1 cellular context compared by ENCODE assay signal in the genomic region with DNA sequence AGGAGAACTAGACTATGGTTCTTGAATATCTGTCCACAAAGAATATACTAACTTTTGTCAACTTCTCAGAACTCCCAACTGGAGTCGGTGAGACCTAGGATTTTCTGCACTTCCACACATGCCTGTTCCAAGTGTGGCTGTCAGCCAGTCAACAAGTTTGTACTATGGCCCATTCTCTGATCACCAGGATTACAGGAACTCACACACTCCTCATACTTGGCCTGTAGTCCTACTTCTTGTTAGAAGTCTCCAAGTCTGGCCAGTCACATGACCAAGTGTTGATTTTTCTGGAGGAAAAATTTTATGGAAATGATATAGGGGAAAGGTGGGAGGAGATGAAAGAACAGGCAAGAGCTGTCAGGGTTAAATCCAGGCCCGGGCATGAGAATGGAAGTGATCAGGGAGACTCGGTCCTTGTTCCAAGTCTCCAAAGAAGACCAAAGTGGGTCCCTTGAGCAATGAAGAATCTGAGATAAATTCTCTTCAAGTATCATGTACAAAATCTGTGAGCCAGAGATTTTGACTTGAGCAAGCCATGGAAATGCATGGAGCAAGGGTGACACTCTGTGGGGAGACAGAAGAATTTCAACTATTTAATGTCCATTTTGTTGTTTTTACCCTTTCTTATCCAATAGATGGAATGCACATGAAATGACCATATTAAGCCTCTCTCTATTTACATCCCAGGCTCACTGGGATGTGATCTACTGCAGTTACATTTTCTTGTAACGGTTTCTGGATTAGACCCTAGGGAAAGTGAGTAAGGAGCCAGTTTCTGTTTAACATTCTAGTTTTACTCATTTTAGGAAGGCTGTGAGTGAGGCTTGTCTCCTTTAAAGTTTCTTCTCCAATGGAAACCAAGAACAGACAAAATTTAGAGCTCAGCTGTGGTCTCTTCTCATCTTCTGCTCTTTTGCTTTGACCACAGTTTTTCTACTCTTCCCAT.
TF ChIP-seq lines count a peak whose summit lies in the region.

No MANE protein-coding gene starts in this region.

TF ChIP-seq in K562, 482 proteins besides CTCF, POLR2A, EP300 and RAD21 (continued from another document and continues in another):
- TF ChIP-seq KLF13 (tag; IDR thresholded peaks at IDR 0.05; ENCODE audit: borderline replicate concordance, low read depth) (no peak), FOXJ3 (CRISPR knock-in tag; IDR thresholded peaks at IDR 0.05) (no peak), CEBPB (tag; IDR thresholded peaks at IDR 0.05) (peak; percentile 50), FOXA3 (CRISPR knock-in tag; conservative IDR thresholded peaks at IDR 0.05 in 1 of 2, IDR thresholded peaks at IDR 0.05 in 1 of 2) (no peak), ETV6 (IDR thresholded peaks at IDR 0.05; ENCODE audit: borderline replicate concordance in 1 of 2, low read depth in 2 of 2, low read length in 1 of 2) (no peak), ETV6 (CRISPR knock-in tag; IDR thresholded peaks at IDR 0.05; ENCODE audit: borderline replicate concordance) (no peak), ZNF311 (CRISPR knock-in tag; IDR thresholded peaks at IDR 0.05) (no peak), PKNOX1 (IDR thresholded peaks at IDR 0.05) (no peak), ZFP36 (IDR thresholded peaks at IDR 0.05; ENCODE audit: low read depth, low read length, partially characterized antibody) (no peak), CREBBP (IDR thresholded peaks at IDR 0.05; ENCODE audit: low read depth, low read length) (no peak), ATF1 (CRISPR knock-in tag; IDR thresholded peaks at IDR 0.05) (no peak), ATF1 (tag; IDR thresholded peaks at IDR 0.05) (no peak), SRSF9 (IDR thresholded peaks at IDR 0.05; ENCODE audit: borderline replicate concordance, low read depth, low read length) (no peak), TEAD4 (IDR thresholded peaks at IDR 0.05; ENCODE audit: low read length) (peak; percentile 39; the same call in 1 of the 2 replicates), TEAD4 (CRISPR knock-in tag; IDR thresholded peaks at IDR 0.05; ENCODE audit: borderline replicate concordance) (no peak), HEY1 (CRISPR knock-in tag; IDR thresholded peaks at IDR 0.05; ENCODE audit: borderline replicate concordance) (no peak), C11orf30 (IDR thresholded peaks at IDR 0.05; ENCODE audit: low read depth) (no peak), MECOM (CRISPR knock-in tag; IDR thresholded peaks at IDR 0.05) (no peak), RUNX1 (IDR thresholded peaks at IDR 0.05; ENCODE audit: low read depth) (no peak), CXXC5 (CRISPR knock-in tag; IDR thresholded peaks at IDR 0.05) (no peak), JUND (IDR thresholded peaks at IDR 0.05; ENCODE audit: borderline replicate concordance, low read depth, low read length) (no peak), JUND (tag; IDR thresholded peaks at IDR 0.05; ENCODE audit: borderline replicate concordance, low read depth, low read length) (no peak), SMC3 (conservative IDR thresholded peaks at IDR 0.05; ENCODE audit: insufficient read depth, low read depth, low read length) (peak; percentile 75), ZHX1 (conservative IDR thresholded peaks at IDR 0.05; ENCODE audit: low read length) (no peak), ATF3 (IDR thresholded peaks at IDR 0.05) (no peak), ATF3 (CRISPR knock-in tag; conservative IDR thresholded peaks at IDR 0.05) (no peak), CEBPG (CRISPR knock-in tag; IDR thresholded peaks at IDR 0.05) (no peak), CEBPG (tag; conservative IDR thresholded peaks at IDR 0.05 in 1 of 2, IDR thresholded peaks at IDR 0.05 in 1 of 2) (0 out of 4 replicates have a peak, but pooled peaks of 1 of the 2 experiments have one; percentile 11), KDM2B (CRISPR knock-in tag; IDR thresholded peaks at IDR 0.05) (no peak), ZNF12 (CRISPR knock-in tag; IDR thresholded peaks at IDR 0.05) (no peak), KAT8 (IDR thresholded peaks at IDR 0.05; ENCODE audit: low read depth) (no peak), TRIM24 (IDR thresholded peaks at IDR 0.05) (no peak), PPARD (CRISPR knock-in tag; IDR thresholded peaks at IDR 0.05) (no peak), ZNF707 (CRISPR knock-in tag; conservative IDR thresholded peaks at IDR 0.05) (no peak), RBM39 (optimal IDR thresholded peaks at IDR 0.05; ENCODE audit: low read depth, low read length) (no peak), ZKSCAN3 (CRISPR knock-in tag; IDR thresholded peaks at IDR 0.05) (no peak), KDM1A (IDR thresholded peaks at IDR 0.05) (no peak)
- TF ChIP-seq, protein P1, sequence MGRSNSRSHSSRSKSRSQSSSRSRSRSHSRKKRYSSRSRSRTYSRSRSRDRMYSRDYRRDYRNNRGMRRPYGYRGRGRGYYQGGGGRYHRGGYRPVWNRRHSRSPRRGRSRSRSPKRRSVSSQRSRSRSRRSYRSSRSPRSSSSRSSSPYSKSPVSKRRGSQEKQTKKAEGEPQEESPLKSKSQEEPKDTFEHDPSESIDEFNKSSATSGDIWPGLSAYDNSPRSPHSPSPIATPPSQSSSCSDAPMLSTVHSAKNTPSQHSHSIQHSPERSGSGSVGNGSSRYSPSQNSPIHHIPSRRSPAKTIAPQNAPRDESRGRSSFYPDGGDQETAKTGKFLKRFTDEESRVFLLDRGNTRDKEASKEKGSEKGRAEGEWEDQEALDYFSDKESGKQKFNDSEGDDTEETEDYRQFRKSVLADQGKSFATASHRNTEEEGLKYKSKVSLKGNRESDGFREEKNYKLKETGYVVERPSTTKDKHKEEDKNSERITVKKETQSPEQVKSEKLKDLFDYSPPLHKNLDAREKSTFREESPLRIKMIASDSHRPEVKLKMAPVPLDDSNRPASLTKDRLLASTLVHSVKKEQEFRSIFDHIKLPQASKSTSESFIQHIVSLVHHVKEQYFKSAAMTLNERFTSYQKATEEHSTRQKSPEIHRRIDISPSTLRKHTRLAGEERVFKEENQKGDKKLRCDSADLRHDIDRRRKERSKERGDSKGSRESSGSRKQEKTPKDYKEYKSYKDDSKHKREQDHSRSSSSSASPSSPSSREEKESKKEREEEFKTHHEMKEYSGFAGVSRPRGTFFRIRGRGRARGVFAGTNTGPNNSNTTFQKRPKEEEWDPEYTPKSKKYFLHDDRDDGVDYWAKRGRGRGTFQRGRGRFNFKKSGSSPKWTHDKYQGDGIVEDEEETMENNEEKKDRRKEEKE (IDR thresholded peaks at IDR 0.05; ENCODE audit: borderline replicate concordance in 1 of 2, control insufficient read depth in 1 of 2, low read depth in 2 of 2, low read length in 1 of 2): no peak
- TF ChIP-seq, protein P2, sequence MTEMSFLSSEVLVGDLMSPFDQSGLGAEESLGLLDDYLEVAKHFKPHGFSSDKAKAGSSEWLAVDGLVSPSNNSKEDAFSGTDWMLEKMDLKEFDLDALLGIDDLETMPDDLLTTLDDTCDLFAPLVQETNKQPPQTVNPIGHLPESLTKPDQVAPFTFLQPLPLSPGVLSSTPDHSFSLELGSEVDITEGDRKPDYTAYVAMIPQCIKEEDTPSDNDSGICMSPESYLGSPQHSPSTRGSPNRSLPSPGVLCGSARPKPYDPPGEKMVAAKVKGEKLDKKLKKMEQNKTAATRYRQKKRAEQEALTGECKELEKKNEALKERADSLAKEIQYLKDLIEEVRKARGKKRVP (CRISPR knock-in tag; IDR thresholded peaks at IDR 0.05): no peak
- TF ChIP-seq, protein P3, sequence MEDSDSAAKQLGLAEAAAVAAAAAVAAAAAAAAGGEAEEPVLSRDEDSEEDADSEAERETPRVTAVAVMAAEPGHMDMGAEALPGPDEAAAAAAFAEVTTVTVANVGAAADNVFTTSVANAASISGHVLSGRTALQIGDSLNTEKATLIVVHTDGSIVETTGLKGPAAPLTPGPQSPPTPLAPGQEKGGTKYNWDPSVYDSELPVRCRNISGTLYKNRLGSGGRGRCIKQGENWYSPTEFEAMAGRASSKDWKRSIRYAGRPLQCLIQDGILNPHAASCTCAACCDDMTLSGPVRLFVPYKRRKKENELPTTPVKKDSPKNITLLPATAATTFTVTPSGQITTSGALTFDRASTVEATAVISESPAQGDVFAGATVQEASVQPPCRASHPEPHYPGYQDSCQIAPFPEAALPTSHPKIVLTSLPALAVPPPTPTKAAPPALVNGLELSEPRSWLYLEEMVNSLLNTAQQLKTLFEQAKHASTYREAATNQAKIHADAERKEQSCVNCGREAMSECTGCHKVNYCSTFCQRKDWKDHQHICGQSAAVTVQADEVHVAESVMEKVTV (CRISPR knock-in tag; IDR thresholded peaks at IDR 0.05): peak; percentile 85
- TF ChIP-seq, protein P4, sequence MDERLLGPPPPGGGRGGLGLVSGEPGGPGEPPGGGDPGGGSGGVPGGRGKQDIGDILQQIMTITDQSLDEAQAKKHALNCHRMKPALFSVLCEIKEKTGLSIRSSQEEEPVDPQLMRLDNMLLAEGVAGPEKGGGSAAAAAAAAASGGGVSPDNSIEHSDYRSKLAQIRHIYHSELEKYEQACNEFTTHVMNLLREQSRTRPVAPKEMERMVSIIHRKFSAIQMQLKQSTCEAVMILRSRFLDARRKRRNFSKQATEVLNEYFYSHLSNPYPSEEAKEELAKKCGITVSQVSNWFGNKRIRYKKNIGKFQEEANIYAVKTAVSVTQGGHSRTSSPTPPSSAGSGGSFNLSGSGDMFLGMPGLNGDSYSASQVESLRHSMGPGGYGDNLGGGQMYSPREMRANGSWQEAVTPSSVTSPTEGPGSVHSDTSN (CRISPR knock-in tag; IDR thresholded peaks at IDR 0.05; ENCODE audit: low read depth): no peak
- TF ChIP-seq, protein P4 (tag; conservative IDR thresholded peaks at IDR 0.05; ENCODE audit: low read depth): no peak
